Comparison of ENCODE assay signal across 1 cellular context in the genomic region with DNA sequence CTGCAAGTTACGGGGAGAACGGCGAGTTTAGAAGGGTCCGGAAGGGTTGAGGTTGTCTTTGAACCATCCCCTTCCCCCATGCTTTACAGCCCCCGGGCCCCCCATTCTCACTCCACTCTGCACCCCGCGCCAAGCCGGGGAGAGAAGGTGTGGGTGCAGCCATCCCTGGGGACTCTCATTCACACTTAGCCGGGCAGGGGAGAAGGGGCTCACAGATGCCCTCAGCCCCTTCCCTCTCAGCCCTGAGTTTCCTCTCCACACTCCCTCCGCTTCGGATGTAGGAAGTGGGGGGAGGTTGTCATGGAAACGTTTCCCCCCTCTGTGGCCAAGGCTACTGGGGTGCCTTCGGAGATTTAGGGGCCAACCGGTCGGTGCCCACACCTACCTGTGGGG.
TF ChIP-seq lines count a peak whose summit lies in the region.

No MANE protein-coding gene starts in this region.

TF ChIP-seq in HEK293, 187 proteins besides CTCF, POLR2A, EP300 and RAD21 (continued from another document):
- TF ChIP-seq, protein P1, sequence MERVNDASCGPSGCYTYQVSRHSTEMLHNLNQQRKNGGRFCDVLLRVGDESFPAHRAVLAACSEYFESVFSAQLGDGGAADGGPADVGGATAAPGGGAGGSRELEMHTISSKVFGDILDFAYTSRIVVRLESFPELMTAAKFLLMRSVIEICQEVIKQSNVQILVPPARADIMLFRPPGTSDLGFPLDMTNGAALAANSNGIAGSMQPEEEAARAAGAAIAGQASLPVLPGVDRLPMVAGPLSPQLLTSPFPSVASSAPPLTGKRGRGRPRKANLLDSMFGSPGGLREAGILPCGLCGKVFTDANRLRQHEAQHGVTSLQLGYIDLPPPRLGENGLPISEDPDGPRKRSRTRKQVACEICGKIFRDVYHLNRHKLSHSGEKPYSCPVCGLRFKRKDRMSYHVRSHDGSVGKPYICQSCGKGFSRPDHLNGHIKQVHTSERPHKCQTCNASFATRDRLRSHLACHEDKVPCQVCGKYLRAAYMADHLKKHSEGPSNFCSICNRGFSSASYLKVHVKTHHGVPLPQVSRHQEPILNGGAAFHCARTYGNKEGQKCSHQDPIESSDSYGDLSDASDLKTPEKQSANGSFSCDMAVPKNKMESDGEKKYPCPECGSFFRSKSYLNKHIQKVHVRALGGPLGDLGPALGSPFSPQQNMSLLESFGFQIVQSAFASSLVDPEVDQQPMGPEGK (tag by site-specific recombination; IDR thresholded peaks at IDR 0.05): peak; percentile 47; the same call in 1 of the 2 replicates
- TF ChIP-seq ZNF660 (tag by site-specific recombination; IDR thresholded peaks at IDR 0.05): 0 out of 2 replicates have a peak, but pooled peaks have one; percentile 36
- TF ChIP-seq, protein P2, sequence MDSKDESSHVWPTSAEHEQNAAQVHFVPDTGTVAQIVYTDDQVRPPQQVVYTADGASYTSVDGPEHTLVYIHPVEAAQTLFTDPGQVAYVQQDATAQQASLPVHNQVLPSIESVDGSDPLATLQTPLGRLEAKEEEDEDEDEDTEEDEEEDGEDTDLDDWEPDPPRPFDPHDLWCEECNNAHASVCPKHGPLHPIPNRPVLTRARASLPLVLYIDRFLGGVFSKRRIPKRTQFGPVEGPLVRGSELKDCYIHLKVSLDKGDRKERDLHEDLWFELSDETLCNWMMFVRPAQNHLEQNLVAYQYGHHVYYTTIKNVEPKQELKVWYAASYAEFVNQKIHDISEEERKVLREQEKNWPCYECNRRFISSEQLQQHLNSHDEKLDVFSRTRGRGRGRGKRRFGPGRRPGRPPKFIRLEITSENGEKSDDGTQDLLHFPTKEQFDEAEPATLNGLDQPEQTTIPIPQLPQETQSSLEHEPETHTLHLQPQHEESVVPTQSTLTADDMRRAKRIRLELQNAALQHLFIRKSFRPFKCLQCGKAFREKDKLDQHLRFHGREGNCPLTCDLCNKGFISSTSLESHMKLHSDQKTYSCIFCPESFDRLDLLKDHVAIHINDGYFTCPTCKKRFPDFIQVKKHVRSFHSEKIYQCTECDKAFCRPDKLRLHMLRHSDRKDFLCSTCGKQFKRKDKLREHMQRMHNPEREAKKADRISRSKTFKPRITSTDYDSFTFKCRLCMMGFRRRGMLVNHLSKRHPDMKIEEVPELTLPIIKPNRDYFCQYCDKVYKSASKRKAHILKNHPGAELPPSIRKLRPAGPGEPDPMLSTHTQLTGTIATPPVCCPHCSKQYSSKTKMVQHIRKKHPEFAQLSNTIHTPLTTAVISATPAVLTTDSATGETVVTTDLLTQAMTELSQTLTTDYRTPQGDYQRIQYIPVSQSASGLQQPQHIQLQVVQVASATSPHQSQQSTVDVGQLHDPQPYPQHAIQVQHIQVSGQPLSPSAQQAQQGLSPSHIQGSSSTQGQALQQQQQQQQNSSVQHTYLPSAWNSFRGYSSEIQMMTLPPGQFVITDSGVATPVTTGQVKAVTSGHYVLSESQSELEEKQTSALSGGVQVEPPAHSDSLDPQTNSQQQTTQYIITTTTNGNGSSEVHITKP (tag by site-specific recombination; IDR thresholded peaks at IDR 0.05): no peak
